ENCODE assay signal across 9 cellular contexts in the genomic region with DNA sequence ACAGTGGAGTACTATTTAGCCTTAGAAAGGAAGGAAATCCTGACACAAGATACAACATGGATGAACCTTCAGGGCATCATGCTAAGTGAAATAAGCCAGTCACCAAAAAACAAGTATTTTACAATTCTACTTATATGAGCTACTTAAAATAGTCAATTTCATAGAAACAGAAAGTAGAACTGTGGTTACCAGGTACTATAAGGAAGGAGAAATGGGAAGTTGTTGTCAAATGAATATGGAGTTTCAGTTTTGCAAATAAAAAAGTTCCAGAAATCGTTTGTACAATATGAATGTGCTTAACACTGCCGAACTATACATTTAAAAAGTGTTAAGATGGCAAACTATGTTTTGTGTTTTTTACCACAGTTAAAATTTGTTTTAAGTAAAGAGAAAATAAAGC. TPM values are rescaled to one million over a fixed set of nuclear protein-coding genes. Genes with fewer than 3 reads are reported as not detected.
A peak's percentile ranks its signal among the peaks of the same experiment; 100 is the strongest.
DNase-seq lines count a peak whose midpoint lies in the region; ATAC-seq, FAIRE-seq and TF ChIP-seq lines count a peak whose summit lies in the region.
"Had no signal": no experiment of that assay in that cellular context is flagged by ENCODE, and none has a peak within 500 bp of the region (broad histone marks: within the 10 kb centered on the region; RNA-seq: fewer than 3 reads in every experiment).

No MANE protein-coding gene starts in this region.

- H3K4me1 ChIP-seq in MM.1S (ENCODE audit: low read length) (peaks cover 23% of the 10 kb centered on the region), mucosa of descending colon (ENCODE audit: low read depth) (peaks cover 14% of the 10 kb centered on the region)

- H3K27me3 ChIP-seq in MM.1S (replicated peaks; ENCODE audit: insufficient read depth, low read length): peaks cover 10% of the 10 kb centered on the region; the same call in 1 of the 2 replicates
- H3K27me3 ChIP-seq: adrenal gland had no signal

- peaks cover 8% of the 10 kb centered on the region for H3K4me1 Mint-ChIP-seq in type B pancreatic cell (ENCODE audit: unreplicated experiment)

- H3K9me3 ChIP-seq in MM.1S (replicated peaks; ENCODE audit: insufficient read depth, low read length): no peaks in the 10 kb centered on the region
- peaks cover 11% of the 10 kb centered on the region for H3K9me3 ChIP-seq in mucosa of descending colon
- H3K9me3 ChIP-seq: adrenal gland had no signal

- H3K36me3 Mint-ChIP-seq in type B pancreatic cell: peaks cover 6% of the 10 kb centered on the region

- H3K79me2 ChIP-seq in MM.1S (ENCODE audit: low read length): no peaks in the 10 kb centered on the region

- H3F3A ChIP-seq in MM.1S (ENCODE audit: insufficient read depth, low read length): peaks cover 9% of the 10 kb centered on the region

- H3K9me2 ChIP-seq in MM.1S (replicated peaks; ENCODE audit: insufficient read depth, low read length): no peaks in the 10 kb centered on the region

- H3K4me3 Mint-ChIP-seq in type B pancreatic cell: no peak overlapping the region

- no peak for FAIRE-seq in RCC 7860 (lab: Jason Lieb, UNC)

- peak overlapping the region; percentile 30; the same call in 1 of the 2 replicates for H3K27ac ChIP-seq in MM.1S (ENCODE audit: low read length)
- H3K27ac ChIP-seq: adrenal gland had no signal

- H3K36me3 ChIP-seq in MM.1S (replicated peaks; ENCODE audit: insufficient read depth, low read length) (no peaks in the 10 kb centered on the region), mucosa of descending colon (ENCODE audit: low read depth) (no peaks in the 10 kb centered on the region)
- H3K36me3 ChIP-seq: adrenal gland had no signal

- H3K4me2 ChIP-seq in MM.1S (ENCODE audit: low read depth, low read length): peak overlapping the region; percentile 60

- peak overlapping the region; percentile 12 for H3K4me3 ChIP-seq in MM.1S (ENCODE audit: low read length)
- H3K4me3 ChIP-seq in mucosa of descending colon: no peak overlapping the region
- H3K4me3 ChIP-seq: adrenal gland had no signal

- no peak overlapping the region for H2AFZ ChIP-seq in MM.1S (ENCODE audit: low read length)

- DNase-seq in MM.1S (peak; percentile 65), mucosa of descending colon (no peak), type B pancreatic cell (ENCODE audit: extremely low spot score, unreplicated experiment) (no peak), NCI-H187 treated with DMSO at 0.1 percent for 48 hours (lab: John Stamatoyannopoulos, UW) (no peak), RCC 7860 (ENCODE audit: low spot score) (no peak), COLO829 (ENCODE audit: low spot score) (no peak)
- DNase-seq: adrenal gland had no signal

- no peak for TF ChIP-seq CTCF in MM.1S (IDR thresholded peaks at IDR 0.05; ENCODE audit: low read length)
- no peak for TF ChIP-seq CTCF in mucosa of descending colon (IDR thresholded peaks at IDR 0.05)
- no peak for TF ChIP-seq CTCF in type B pancreatic cell (conservative IDR thresholded peaks at IDR 0.05)

- H3K27me3 Mint-ChIP-seq in type B pancreatic cell: no peaks in the 10 kb centered on the region

- H3K27ac Mint-ChIP-seq in type B pancreatic cell: no peak overlapping the region

- no peak overlapping the region for H3K9ac ChIP-seq in MM.1S (ENCODE audit: low read length)

- ATAC-seq in GM18909 (IDR thresholded peaks at IDR 0.05; ENCODE audit: poor library complexity, unreplicated experiment): peak; percentile 86
- ATAC-seq in HG02623 (IDR thresholded peaks at IDR 0.05; ENCODE audit: unreplicated experiment): peak; percentile 89
- ATAC-seq in mucosa of descending colon: peak; percentile 48

- intact Hi-C loops in mucosa of descending colon (cut with DNase I, micrococcal nuclease): no loop called here

- H3K9me3 Mint-ChIP-seq in type B pancreatic cell: peaks cover 11% of the 10 kb centered on the region

- H4K20me1 ChIP-seq in MM.1S (ENCODE audit: insufficient read depth, low read length): no peaks in the 10 kb centered on the region

RNA-seq across cellular contexts. Expression of gene TRANK1, which starts 26.8 kb away (rescaled TPM):
- 100 to 1,000 TPM in 1 of 3 donors, 10 to 100 TPM in 2; 78.6 to 163 (median 97.3) TPM for total RNA-seq in mucosa of descending colon
- 8.6 and 18.0 TPM in 2 replicates for total RNA-seq in type B pancreatic cell (ENCODE audit: low replicate concordance)
